In the genomic region with DNA sequence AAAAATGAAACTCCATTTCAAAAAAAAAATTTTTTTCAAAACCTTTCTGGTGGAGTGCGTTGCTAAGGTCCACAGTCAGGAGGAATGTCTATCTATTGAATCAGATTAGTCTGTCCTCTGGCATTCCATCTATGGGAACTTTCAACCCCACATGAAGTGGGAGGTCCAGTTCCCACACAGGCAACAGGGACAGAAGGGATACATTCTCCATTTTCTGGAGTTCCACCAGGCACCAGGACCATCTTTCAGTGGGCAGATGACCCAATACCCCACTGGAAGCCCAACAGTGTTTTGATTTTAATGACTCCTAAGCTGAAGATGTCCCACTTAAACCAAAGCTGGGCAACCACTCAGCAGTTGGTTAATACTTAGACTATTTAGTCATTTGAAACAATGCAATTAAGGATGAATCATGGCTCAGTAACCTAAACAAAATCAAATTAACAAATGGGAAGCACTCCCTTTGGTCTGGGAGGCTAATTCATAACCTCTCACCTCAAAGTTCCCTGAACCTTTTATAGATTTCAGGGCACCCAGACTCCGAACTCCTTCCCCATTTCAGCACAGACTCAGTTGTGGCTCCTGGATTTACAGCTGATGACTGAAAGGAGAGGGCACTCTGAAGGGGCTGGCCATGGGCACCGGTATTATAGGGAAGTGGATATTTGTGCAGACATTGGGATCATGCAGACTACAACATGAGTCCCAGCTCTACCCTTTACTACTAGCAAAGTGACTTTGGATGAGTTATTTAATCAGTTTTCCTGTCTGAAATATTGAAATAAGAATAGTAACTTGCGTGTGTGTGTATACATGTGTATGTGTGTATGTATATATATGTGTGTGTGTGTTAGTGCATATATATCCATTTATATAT, we compare ENCODE assay signal across 1 cellular context.
TF ChIP-seq lines count a peak whose summit lies in the region.

No MANE protein-coding gene starts in this region.

TF ChIP-seq in GM23338, 12 proteins besides CTCF, POLR2A, EP300 and RAD21 (continued from another document):
- TF ChIP-seq, protein P1, sequence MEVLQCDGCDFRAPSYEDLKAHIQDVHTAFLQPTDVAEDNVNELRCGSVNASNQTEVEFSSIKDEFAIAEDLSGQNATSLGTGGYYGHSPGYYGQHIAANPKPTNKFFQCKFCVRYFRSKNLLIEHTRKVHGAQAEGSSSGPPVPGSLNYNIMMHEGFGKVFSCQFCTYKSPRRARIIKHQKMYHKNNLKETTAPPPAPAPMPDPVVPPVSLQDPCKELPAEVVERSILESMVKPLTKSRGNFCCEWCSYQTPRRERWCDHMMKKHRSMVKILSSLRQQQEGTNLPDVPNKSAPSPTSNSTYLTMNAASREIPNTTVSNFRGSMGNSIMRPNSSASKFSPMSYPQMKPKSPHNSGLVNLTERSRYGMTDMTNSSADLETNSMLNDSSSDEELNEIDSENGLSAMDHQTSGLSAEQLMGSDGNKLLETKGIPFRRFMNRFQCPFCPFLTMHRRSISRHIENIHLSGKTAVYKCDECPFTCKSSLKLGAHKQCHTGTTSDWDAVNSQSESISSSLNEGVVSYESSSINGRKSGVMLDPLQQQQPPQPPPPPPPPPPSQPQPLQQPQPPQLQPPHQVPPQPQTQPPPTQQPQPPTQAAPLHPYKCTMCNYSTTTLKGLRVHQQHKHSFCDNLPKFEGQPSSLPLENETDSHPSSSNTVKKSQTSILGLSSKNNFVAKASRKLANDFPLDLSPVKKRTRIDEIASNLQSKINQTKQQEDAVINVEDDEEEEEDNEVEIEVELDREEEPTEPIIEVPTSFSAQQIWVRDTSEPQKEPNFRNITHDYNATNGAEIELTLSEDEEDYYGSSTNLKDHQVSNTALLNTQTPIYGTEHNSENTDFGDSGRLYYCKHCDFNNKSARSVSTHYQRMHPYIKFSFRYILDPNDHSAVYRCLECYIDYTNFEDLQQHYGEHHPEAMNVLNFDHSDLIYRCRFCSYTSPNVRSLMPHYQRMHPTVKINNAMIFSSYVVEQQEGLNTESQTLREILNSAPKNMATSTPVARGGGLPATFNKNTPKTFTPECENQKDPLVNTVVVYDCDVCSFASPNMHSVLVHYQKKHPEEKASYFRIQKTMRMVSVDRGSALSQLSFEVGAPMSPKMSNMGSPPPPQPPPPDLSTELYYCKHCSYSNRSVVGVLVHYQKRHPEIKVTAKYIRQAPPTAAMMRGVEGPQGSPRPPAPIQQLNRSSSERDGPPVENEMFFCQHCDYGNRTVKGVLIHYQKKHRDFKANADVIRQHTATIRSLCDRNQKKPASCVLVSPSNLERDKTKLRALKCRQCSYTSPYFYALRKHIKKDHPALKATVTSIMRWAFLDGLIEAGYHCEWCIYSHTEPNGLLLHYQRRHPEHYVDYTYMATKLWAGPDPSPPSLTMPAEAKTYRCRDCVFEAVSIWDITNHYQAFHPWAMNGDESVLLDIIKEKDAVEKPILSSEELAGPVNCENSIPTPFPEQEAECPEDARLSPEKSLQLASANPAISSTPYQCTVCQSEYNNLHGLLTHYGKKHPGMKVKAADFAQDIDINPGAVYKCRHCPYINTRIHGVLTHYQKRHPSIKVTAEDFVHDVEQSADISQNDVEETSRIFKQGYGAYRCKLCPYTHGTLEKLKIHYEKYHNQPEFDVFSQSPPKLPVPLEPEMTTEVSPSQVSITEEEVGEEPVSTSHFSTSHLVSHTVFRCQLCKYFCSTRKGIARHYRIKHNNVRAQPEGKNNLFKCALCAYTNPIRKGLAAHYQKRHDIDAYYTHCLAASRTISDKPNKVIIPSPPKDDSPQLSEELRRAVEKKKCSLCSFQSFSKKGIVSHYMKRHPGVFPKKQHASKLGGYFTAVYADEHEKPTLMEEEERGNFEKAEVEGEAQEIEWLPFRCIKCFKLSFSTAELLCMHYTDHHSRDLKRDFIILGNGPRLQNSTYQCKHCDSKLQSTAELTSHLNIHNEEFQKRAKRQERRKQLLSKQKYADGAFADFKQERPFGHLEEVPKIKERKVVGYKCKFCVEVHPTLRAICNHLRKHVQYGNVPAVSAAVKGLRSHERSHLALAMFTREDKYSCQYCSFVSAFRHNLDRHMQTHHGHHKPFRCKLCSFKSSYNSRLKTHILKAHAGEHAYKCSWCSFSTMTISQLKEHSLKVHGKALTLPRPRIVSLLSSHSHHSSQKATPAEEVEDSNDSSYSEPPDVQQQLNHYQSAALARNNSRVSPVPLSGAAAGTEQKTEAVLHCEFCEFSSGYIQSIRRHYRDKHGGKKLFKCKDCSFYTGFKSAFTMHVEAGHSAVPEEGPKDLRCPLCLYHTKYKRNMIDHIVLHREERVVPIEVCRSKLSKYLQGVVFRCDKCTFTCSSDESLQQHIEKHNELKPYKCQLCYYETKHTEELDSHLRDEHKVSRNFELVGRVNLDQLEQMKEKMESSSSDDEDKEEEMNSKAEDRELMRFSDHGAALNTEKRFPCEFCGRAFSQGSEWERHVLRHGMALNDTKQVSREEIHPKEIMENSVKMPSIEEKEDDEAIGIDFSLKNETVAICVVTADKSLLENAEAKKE (CRISPR knock-in tag; IDR thresholded peaks at IDR 0.05) = no peak
- TF ChIP-seq POLR2AphosphoS5 (IDR thresholded peaks at IDR 0.05; ENCODE audit: low read depth) = no peak
- TF ChIP-seq NANOG (IDR thresholded peaks at IDR 0.05; ENCODE audit: borderline replicate concordance) = no peak
- no peak for TF ChIP-seq JUNB (IDR thresholded peaks at IDR 0.05; ENCODE audit: unreplicated experiment)
- TF ChIP-seq ZNF114 (CRISPR knock-in tag; IDR thresholded peaks at IDR 0.05) = no peak
- TF ChIP-seq EZH2 (IDR thresholded peaks at IDR 0.05; ENCODE audit: low read depth, unreplicated experiment) = no peak
- TF ChIP-seq EZH2phosphoT487 (IDR thresholded peaks at IDR 0.05; ENCODE audit: unreplicated experiment) = no peak
- no peak for TF ChIP-seq CREB1 (CRISPR knock-in tag; IDR thresholded peaks at IDR 0.05; ENCODE audit: low read depth)
- no peak for TF ChIP-seq STAT1 (IDR thresholded peaks at IDR 0.05; ENCODE audit: unreplicated experiment)
